Comparison of ENCODE assay signal across 16 cellular contexts in the genomic region with DNA sequence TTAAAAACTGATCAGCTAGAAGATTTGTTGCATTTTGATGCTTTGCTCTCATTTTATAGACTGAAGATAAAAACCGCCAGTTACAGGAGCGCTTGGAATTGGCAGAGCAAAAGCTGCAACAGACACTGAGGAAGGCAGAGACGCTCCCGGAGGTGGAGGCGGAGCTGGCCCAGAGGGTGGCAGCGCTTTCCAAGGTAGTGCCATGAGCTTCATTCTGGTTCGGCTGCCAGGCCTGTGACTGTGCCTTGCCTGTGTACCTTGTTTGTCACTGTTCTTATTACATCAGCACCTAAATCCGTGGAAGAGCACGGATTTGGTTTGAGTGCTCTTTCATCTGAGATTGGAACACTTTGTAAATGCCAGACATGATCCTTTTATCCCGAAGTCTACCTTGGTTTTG.
DNase-seq lines count a peak whose midpoint lies in the region; ATAC-seq and TF ChIP-seq lines count a peak whose summit lies in the region.
"Had no signal": no experiment of that assay in that cellular context is flagged by ENCODE, and none has a peak within 500 bp of the region (broad histone marks: within the 10 kb centered on the region; RNA-seq: fewer than 3 reads in every experiment).

No MANE protein-coding gene starts in this region.

- H2AK5ac ChIP-seq in H9 (ENCODE audit: insufficient read length, low read length): no peak overlapping the region

- H3K23ac ChIP-seq in H9 (ENCODE audit: insufficient read length, low read depth, low read length): no peak overlapping the region

- H3K4me1 Mint-ChIP-seq in H9: no peaks in the 10 kb centered on the region

- H3K27me3 ChIP-seq in H9 (ENCODE audit: insufficient read depth, low read length): no peaks in the 10 kb centered on the region
- H3K27me3 ChIP-seq: SJCRH30 had no signal

- no peak for TF ChIP-seq CTCF in H9 (conservative IDR thresholded peaks at IDR 0.05)

- no peaks in the 10 kb centered on the region for H3K23me2 ChIP-seq in H9 (ENCODE audit: insufficient read length, low read depth, low read length, poor library complexity, severe bottlenecking)

- no peak overlapping the region for H3K4me2 ChIP-seq in H9 (ENCODE audit: insufficient read depth, insufficient read length, low read length)

- no peaks in the 10 kb centered on the region for H3K4me1 ChIP-seq in H9 (ENCODE audit: insufficient read depth, low read length)
- H3K4me1 ChIP-seq: SJCRH30 had no signal

- H3K14ac ChIP-seq in H9 (ENCODE audit: insufficient read depth, low read length): no peak overlapping the region

- no peak overlapping the region for H3T11ph ChIP-seq in H9 (ENCODE audit: low read length)

- H3K9ac ChIP-seq in H9 (ENCODE audit: extremely low read depth, insufficient read length, low read length): no peak overlapping the region

- no peak overlapping the region for H3K27ac Mint-ChIP-seq in H9
- H3K27ac Mint-ChIP-seq: CD14-positive monocyte, HFFc6 had no signal

- no peak overlapping the region for H3K18ac ChIP-seq in H9 (ENCODE audit: insufficient read length, low read depth, low read length)

- H3K4me3 Mint-ChIP-seq in H9: no peak overlapping the region
- H3K4me3 Mint-ChIP-seq: CD14-positive monocyte, HFFc6 had no signal

- no peak overlapping the region for H4K5ac ChIP-seq in H9 (ENCODE audit: insufficient read length, low read depth, low read length)

- H2BK15ac ChIP-seq in H9 (ENCODE audit: low read depth, low read length): no peak overlapping the region

- H2BK20ac ChIP-seq in H9 (ENCODE audit: low read depth, low read length, poor library complexity, severe bottlenecking): no peak overlapping the region

- H3K36me3 Mint-ChIP-seq in H9 (ENCODE audit: insufficient read depth in 1 of 3, low read depth in 3 of 3): peaks cover 58 to 89% (median 87%) of the 10 kb centered on the region in 3 experiments

- intact Hi-C loops in left ventricle myocardium superior (cut with micrococcal nuclease) (no loop called here), posterior cingulate gyrus (cut with DNase I) (no loop called here)

- H2AFZ ChIP-seq in H9 (ENCODE audit: low read length): no peak overlapping the region

- no peak overlapping the region for H2BK120ac ChIP-seq in H9 (ENCODE audit: low read depth, low read length, poor library complexity, severe bottlenecking)

- H4K8ac ChIP-seq in H9 (replicated peaks; ENCODE audit: insufficient read length, low read depth, low read length): no peak overlapping the region

- DNase-seq in H9: no peak
- DNase-seq in anterior cingulate cortex (lab: John Stamatoyannopoulos, UW): peak in 47 of 58 donors; percentile 9 to 88 (median 53)
- DNase-seq in left ventricle myocardium superior: peak; percentile 71
- peak in 9 of 10 donors; percentile 27 to 96 (median 82) for DNase-seq in posterior cingulate gyrus
- DNase-seq in NCI-H345 treated with DMSO at 0.1 percent for 48 hours (lab: John Stamatoyannopoulos, UW; ENCODE audit: unreplicated experiment): no peak
- DNase-seq: HFFc6, IMR-90, NCI-H187, NCI-H446, NCI-H69, RPMI8226, SJCRH30 had no signal

- H3K27ac ChIP-seq in H9 (ENCODE audit: insufficient read length, low read depth, low read length): no peak overlapping the region
- H3K27ac ChIP-seq: SJCRH30 had no signal

- no peaks in the 10 kb centered on the region for H3K79me2 ChIP-seq in H9 (ENCODE audit: insufficient read depth, low read length)

- no peaks in the 10 kb centered on the region for H4K20me1 ChIP-seq in H9 (ENCODE audit: control insufficient read depth, insufficient read depth, insufficient read length)

- peak; percentile 93 for ATAC-seq in left ventricle myocardium superior
- ATAC-seq in GM21390 (IDR thresholded peaks at IDR 0.05; ENCODE audit: unreplicated experiment): no peak
- no peak for ATAC-seq in HG03439 (IDR thresholded peaks at IDR 0.05; ENCODE audit: unreplicated experiment)
- no peak for ATAC-seq in HG02610 (IDR thresholded peaks at IDR 0.05; ENCODE audit: unreplicated experiment)

- no peaks in the 10 kb centered on the region for H3K27me3 Mint-ChIP-seq in H9 (ENCODE audit: low read depth)

- no peak overlapping the region for H4K91ac ChIP-seq in H9 (ENCODE audit: insufficient read length, low read depth, low read length)

- H2BK5ac ChIP-seq in H9 (ENCODE audit: insufficient read length, low read length): peak overlapping the region; percentile 65

- no peaks in the 10 kb centered on the region for H3K79me1 ChIP-seq in H9 (ENCODE audit: insufficient read depth, low read depth, low read length, poor library complexity, severe bottlenecking)

- no peak overlapping the region for H3K4ac ChIP-seq in H9 (ENCODE audit: low read depth, low read length)

- no peak overlapping the region for H3K56ac ChIP-seq in H9 (ENCODE audit: insufficient read length, low read depth, low read length)

- no peaks in the 10 kb centered on the region for H3K9me3 ChIP-seq in H9 (ENCODE audit: control insufficient read depth, low read depth, low read length)
- H3K9me3 ChIP-seq: SJCRH30 had no signal

- no peak overlapping the region for H2BK12ac ChIP-seq in H9 (ENCODE audit: insufficient read length, low read depth, low read length)

- no CpG with 5 or more reads among the region's 10 CpGs for WGBS in H9 (ENCODE audit: extremely low coverage, insufficient read length, low lambda C conversion rate)

- no peaks in the 10 kb centered on the region for H3K9me3 Mint-ChIP-seq in H9
- H3K9me3 Mint-ChIP-seq: CD14-positive monocyte, HFFc6 had no signal

Comparison
In these comparisons a context has a peak if more than half of its experiments do, and no peak if none do; other contexts are left out.
1. DNase-seq: peak in anterior cingulate cortex (47 of 58), left ventricle myocardium superior (single experiment) and posterior cingulate gyrus (9 of 10); none in H9 (single experiment) and NCI-H345 treated with DMSO at 0.1 percent for 48 hours (single experiment).